In genomic region chrX:69429339-69430014, GRCh38 we compare ENCODE assay signal across 26 cellular contexts.
"Had no signal": no experiment of that assay in that cellular context is flagged by ENCODE, and none has a peak within 500 bp of the region (broad histone marks: within the 10 kb centered on the region; RNA-seq: fewer than 3 reads in every experiment).

No MANE protein-coding gene starts in this region.

- H3K9me3 ChIP-seq: esophagus squamous epithelium, ovary, psoas muscle, right lobe of liver, suprapubic skin, transverse colon, upper lobe of right lung, uterus had no signal

- H3K36me3 ChIP-seq: esophagus squamous epithelium, ovary, right lobe of liver, suprapubic skin, transverse colon, upper lobe of right lung, uterus had no signal

- H3K27me3 ChIP-seq: ovary, suprapubic skin, transverse colon, upper lobe of right lung had no signal

- H3K4me2 ChIP-seq: smooth muscle cell had no signal

- H3K4me1 ChIP-seq: esophagus squamous epithelium, psoas muscle, right lobe of liver, suprapubic skin, transverse colon, upper lobe of right lung, uterus had no signal

- H3K27ac ChIP-seq: dorsolateral prefrontal cortex, esophagus squamous epithelium, ovary, psoas muscle, right lobe of liver, suprapubic skin, transverse colon, upper lobe of right lung, uterus had no signal

- ATAC-seq: naive thymus-derived CD4-positive, alpha-beta T cell; psoas muscle; right lobe of liver; stimulated activated naive CD8-positive, alpha-beta T cell treated with anti-CD3 and anti-CD28 coated beads, Interleukin-15, amount 100 ng/mL, for 72 hours; upper lobe of right lung had no signal

- H3K4me3 ChIP-seq: dorsolateral prefrontal cortex, esophagus squamous epithelium, ovary, psoas muscle, right lobe of liver, smooth muscle cell, suprapubic skin, transverse colon, upper lobe of right lung, uterus had no signal

- DNase-seq: dorsolateral prefrontal cortex; effector CD4-positive, alpha-beta T cell; erythroblast; esophagus squamous epithelium; foreskin melanocyte; glutamatergic neuron; mesenchymal stem cell; midbrain; naive thymus-derived CD4-positive, alpha-beta T cell; nephron progenitor cell; occipital lobe; ovary; posterior cingulate gyrus; psoas muscle; right lobe of liver; stimulated activated CD4-positive, alpha-beta T cell treated with anti-CD3 and anti-CD28 coated beads, Interleukin-12 subunit alpha, Interleukin-12 subunit beta, amount 100 ng/mL, for 4 hours; stimulated activated CD4-positive, alpha-beta T cell treated with anti-CD3 and anti-CD28 coated beads, Interleukin-1b, Interleukin-23, amount 100 ng/mL, for 48 hours; stimulated activated CD4-positive, alpha-beta T cell treated with anti-CD3 and anti-CD28 coated beads, Interleukin-4, amount 100 ng/mL, for 1 hour; stimulated activated CD8-positive, alpha-beta memory T cell treated with anti-CD3 and anti-CD28 coated beads, Interleukin-4, amount 100 ng/mL, for 48 hours; stimulated activated naive CD4-positive, alpha-beta T cell; stimulated activated naive CD8-positive, alpha-beta T cell treated with anti-CD3 and anti-CD28 coated beads, Interleukin-15, amount 100 ng/mL, for 72 hours; transverse colon; upper lobe of right lung; uterus had no signal
